20 cellular contexts compared by ENCODE assay signal in the genomic region with DNA sequence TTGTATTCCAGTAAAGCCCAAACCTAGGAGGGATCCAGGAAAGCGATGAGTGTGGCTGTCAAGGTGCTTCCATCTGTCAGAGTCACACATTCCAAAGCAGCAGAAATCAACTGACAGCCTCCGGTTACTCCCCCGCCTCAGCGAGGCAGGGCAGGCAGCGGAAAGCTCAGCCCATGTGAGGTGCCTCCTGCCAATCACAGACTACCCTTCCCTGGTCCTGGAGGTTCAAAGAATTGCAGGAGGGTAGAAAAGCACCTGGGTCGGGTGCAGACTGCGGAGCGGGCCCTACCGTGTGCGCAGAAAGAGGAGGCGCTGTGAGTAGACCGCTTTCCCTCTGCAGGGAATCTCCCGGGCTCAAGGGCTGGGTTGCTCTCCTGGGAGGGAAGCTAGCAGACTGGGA. TPM values are rescaled to one million over a fixed set of nuclear protein-coding genes. Genes with fewer than 3 reads are reported as not detected.
DNase-seq lines count a peak whose midpoint lies in the region; ATAC-seq and TF ChIP-seq lines count a peak whose summit lies in the region.
"Had no signal": no experiment of that assay in that cellular context is flagged by ENCODE, and none has a peak within 500 bp of the region (broad histone marks: within the 10 kb centered on the region; RNA-seq: fewer than 3 reads in every experiment).

Gene UPK1B, plus strand, starts transcription at position 274 of the 400 bp plus-strand sequence. CDS start 13,144 bp downstream, outside the sequence.

- DNase-seq in left cardiac atrium (peak; percentile 27), Right ventricle myocardium superior (no peak), head of caudate nucleus (peak; percentile 4 to 85 (median 60)), KG1 (lab: John Stamatoyannopoulos, UW) (no peak), gastrocnemius medialis (no peak)
- peak in 2 of 9 donors; percentile 8 to 11 for DNase-seq in naive thymus-derived CD4-positive, alpha-beta T cell
- DNase-seq: activated CD4-positive, CD25-positive, alpha-beta regulatory T cell; activated naive CD4-positive, alpha-beta T cell treated with anti-CD3 and anti-CD28 coated beads, Interleukin-2, amount 10 ng/mL, durations not matched to agents 7 days and 5 days; brain microvascular endothelial cell; CD4-positive, alpha-beta memory T cell; NCI-H1417 treated with DMSO at 0.1 percent for 48 hours; NCI-H510A treated with DMSO at 0.1 percent for 48 hours; Peyer's patch; substantia nigra; T-cell had no signal

- H3K4me3 ChIP-seq in naive thymus-derived CD4-positive, alpha-beta T cell (ENCODE audit: low read length), result no peak within 1 kb of the TSS
- no peak within 1 kb of the TSS for H3K4me3 ChIP-seq in urinary bladder (ENCODE audit: low read depth, low read length)
- no peak within 1 kb of the TSS for H3K4me3 ChIP-seq in gastrocnemius medialis
- H3K4me3 ChIP-seq: Peyer's patch had no signal

- in situ Hi-C loops in gastrocnemius medialis (cut with MboI; ENCODE audit: low sequenced_read_pairs in 4 of 4), result no loop called here

- no peaks in the 10 kb centered on the region for H3K36me3 Mint-ChIP-seq in naive thymus-derived CD4-positive, alpha-beta T cell
- H3K36me3 Mint-ChIP-seq: activated naive CD4-positive, alpha-beta T cell treated with anti-CD3 and anti-CD28 coated beads, Interleukin-2, amount 10 ng/mL, durations not matched to agents 7 days and 5 days; CD4-positive, alpha-beta memory T cell; T-cell had no signal

- no peaks in the 10 kb centered on the region for H3K36me3 ChIP-seq in naive thymus-derived CD4-positive, alpha-beta T cell (ENCODE audit: control insufficient read depth in 2 of 3, insufficient read depth in 3 of 3, low read length in 3 of 3)
- H3K36me3 ChIP-seq in urinary bladder (ENCODE audit: insufficient read depth), result no peaks in the 10 kb centered on the region
- H3K36me3 ChIP-seq in gastrocnemius medialis, result no peaks in the 10 kb centered on the region
- H3K36me3 ChIP-seq: brain microvascular endothelial cell, Peyer's patch had no signal

- no peaks in the 10 kb centered on the region for H3K4me1 ChIP-seq in naive thymus-derived CD4-positive, alpha-beta T cell (ENCODE audit: control insufficient read depth in 2 of 2, insufficient read depth in 2 of 2, low read length in 2 of 2)
- H3K4me1 ChIP-seq in urinary bladder (ENCODE audit: insufficient read depth), result no peaks in the 10 kb centered on the region
- no peaks in the 10 kb centered on the region for H3K4me1 ChIP-seq in gastrocnemius medialis
- H3K4me1 ChIP-seq: Peyer's patch had no signal

- H3K27ac Mint-ChIP-seq in naive thymus-derived CD4-positive, alpha-beta T cell, result peak within 1 kb of the TSS in 2 of 9 donors; percentile 4 to 16
- H3K27ac Mint-ChIP-seq: activated naive CD4-positive, alpha-beta T cell treated with anti-CD3 and anti-CD28 coated beads, Interleukin-2, amount 10 ng/mL, durations not matched to agents 7 days and 5 days; CD4-positive, alpha-beta memory T cell; T-cell had no signal

- intact Hi-C loops in left cardiac atrium (cut with DNase I) (no loop called here), Right ventricle myocardium superior (cut with DNase I) (no loop called here), head of caudate nucleus (cut with DNase I) (no loop called here), gastrocnemius medialis (cut with DNase I; ENCODE audit: low total_unique reads) (no loop called here)
- intact Hi-C loops in naive thymus-derived CD4-positive, alpha-beta T cell (cut with micrococcal nuclease), result no loop called here

- POLR2A ChIA-PET in naive thymus-derived CD4-positive, alpha-beta T cell (lab: Charles Lee), result no interaction called here

- H3K27ac ChIP-seq in naive thymus-derived CD4-positive, alpha-beta T cell (ENCODE audit: low read depth, low read length), result no peak within 1 kb of the TSS
- H3K27ac ChIP-seq in urinary bladder (ENCODE audit: low read depth) (no peak within 1 kb of the TSS), gastrocnemius medialis (no peak within 1 kb of the TSS)
- H3K27ac ChIP-seq: brain microvascular endothelial cell, Peyer's patch had no signal

- peaks cover 0 to 20% (median 0%) of the 10 kb centered on the region in 5 donors for H3K27me3 Mint-ChIP-seq in naive thymus-derived CD4-positive, alpha-beta T cell

- H3K4me3 Mint-ChIP-seq in naive thymus-derived CD4-positive, alpha-beta T cell, result peak within 1 kb of the TSS in 1 of 10 donors; percentile 32
- H3K4me3 Mint-ChIP-seq: activated naive CD4-positive, alpha-beta T cell treated with anti-CD3 and anti-CD28 coated beads, Interleukin-2, amount 10 ng/mL, durations not matched to agents 7 days and 5 days; CD4-positive, alpha-beta memory T cell; T-cell had no signal

- H3K9me3 Mint-ChIP-seq in naive thymus-derived CD4-positive, alpha-beta T cell, result peaks cover 0 to 2% (median 0%) of the 10 kb centered on the region in 11 donors
- H3K9me3 Mint-ChIP-seq: activated naive CD4-positive, alpha-beta T cell treated with anti-CD3 and anti-CD28 coated beads, Interleukin-2, amount 10 ng/mL, durations not matched to agents 7 days and 5 days; T-cell had no signal

- H3K27me3 ChIP-seq in naive thymus-derived CD4-positive, alpha-beta T cell (ENCODE audit: control insufficient read depth in 2 of 2, insufficient read depth in 2 of 2, low read length in 2 of 2), result no peaks in the 10 kb centered on the region
- H3K27me3 ChIP-seq in gastrocnemius medialis, result no peaks in the 10 kb centered on the region
- H3K27me3 ChIP-seq: brain microvascular endothelial cell, Peyer's patch had no signal

- TF ChIP-seq CTCF in gastrocnemius medialis (IDR thresholded peaks at IDR 0.05 in 4 of 5, conservative IDR thresholded peaks at IDR 0.05 in 1 of 5), result no peak

- ATAC-seq in left cardiac atrium (peak; percentile 67 to 85), Right ventricle myocardium superior (ENCODE audit: poor library complexity) (no peak), gastrocnemius medialis (no peak), HG02642 (IDR thresholded peaks at IDR 0.05; ENCODE audit: poor library complexity, unreplicated experiment) (no peak)
- ATAC-seq in naive thymus-derived CD4-positive, alpha-beta T cell, result peak; percentile 46

- peaks cover 0 to 5% (median 0%) of the 10 kb centered on the region in 7 donors for H3K4me1 Mint-ChIP-seq in naive thymus-derived CD4-positive, alpha-beta T cell
- H3K4me1 Mint-ChIP-seq: activated naive CD4-positive, alpha-beta T cell treated with anti-CD3 and anti-CD28 coated beads, Interleukin-2, amount 10 ng/mL, durations not matched to agents 7 days and 5 days; CD4-positive, alpha-beta memory T cell; T-cell had no signal

- WGBS in urinary bladder, result 27% methylated on average over 13 of the region's 13 CpGs

- no peak for TF ChIP-seq POLR2A in gastrocnemius medialis (IDR thresholded peaks at IDR 0.05)

- no peaks in the 10 kb centered on the region for H3K9me3 ChIP-seq in naive thymus-derived CD4-positive, alpha-beta T cell (ENCODE audit: control insufficient read depth in 2 of 3, low read length in 3 of 3)
- H3K9me3 ChIP-seq in gastrocnemius medialis, result no peaks in the 10 kb centered on the region
- H3K9me3 ChIP-seq: Peyer's patch had no signal

- CTCF ChIA-PET in naive thymus-derived CD4-positive, alpha-beta T cell (lab: Charles Lee), result no interaction called here

RNA-seq across cellular contexts. Expression of gene UPK1B, which starts in this region (rescaled TPM):
- total RNA-seq in left cardiac atrium (1 to 10 TPM; 1.1 to 4.3 TPM), Right ventricle myocardium superior (not detected), urinary bladder (141 TPM), gastrocnemius medialis (not detected)
- not detected for total RNA-seq in naive thymus-derived CD4-positive, alpha-beta T cell
- 1 to 10 TPM in 1 of 2 donors, under 1 TPM in 1; 0.11 to 1.3 TPM for polyA plus RNA-seq in naive thymus-derived CD4-positive, alpha-beta T cell
- 19.5 TPM for polyA plus RNA-seq in urinary bladder
- total RNA-seq: A673; CD4-positive, alpha-beta memory T cell; Daoy; mesenteric fat pad; Peyer's patch; T-cell had no signal
- polyA plus RNA-seq: CD4-positive, alpha-beta memory T cell had no signal

Comparison
In these comparisons a context has a peak if more than half of its experiments do, and no peak if none do; other contexts are left out.
1. RNA of gene UPK1B (total RNA-seq): 141 TPM in urinary bladder (single experiment); 1.1 to 4.3 TPM in left cardiac atrium, not detected in Right ventricle myocardium superior (single experiment), not detected in naive thymus-derived CD4-positive, alpha-beta T cell and not detected in gastrocnemius medialis; every median in the first group is over 10 times any median in the second.
2. ATAC-seq: peak in left cardiac atrium (2 of 2) and naive thymus-derived CD4-positive, alpha-beta T cell (single experiment); none in Right ventricle myocardium superior (single experiment), gastrocnemius medialis (0 of 2) and HG02642 (single experiment).
3. DNase-seq: peak in left cardiac atrium (single experiment) and head of caudate nucleus (42 of 42); none in Right ventricle myocardium superior (single experiment), KG1 (single experiment) and gastrocnemius medialis (0 of 2).